Comparison of ENCODE assay signal across 1 cellular context in the genomic region with DNA sequence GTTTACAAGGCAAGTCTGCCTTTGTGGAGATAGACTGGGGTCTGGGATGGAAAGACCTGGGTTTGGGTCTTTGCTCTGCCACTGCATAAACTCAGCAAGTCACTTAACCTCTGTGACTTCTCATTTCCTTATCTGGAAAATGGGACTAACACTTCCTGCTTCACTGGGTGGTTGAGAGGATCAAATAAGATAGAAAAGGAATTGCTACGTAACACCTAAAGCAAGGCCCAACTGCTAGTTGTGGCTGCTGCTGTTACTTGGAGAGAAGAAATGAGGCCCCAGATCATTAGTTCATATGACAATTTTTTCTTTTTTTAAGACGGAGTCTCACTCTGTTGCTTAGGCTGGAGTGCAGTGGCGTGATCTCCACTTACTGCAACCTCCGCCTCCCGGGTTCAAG.
TF ChIP-seq lines count a peak whose summit lies in the region.

No MANE protein-coding gene starts in this region.

TF ChIP-seq in GM23338, 12 proteins besides CTCF, POLR2A, EP300 and RAD21:
- TF ChIP-seq EZH2phosphoT487 (IDR thresholded peaks at IDR 0.05; ENCODE audit: unreplicated experiment) = no peak
- TF ChIP-seq NANOG (IDR thresholded peaks at IDR 0.05; ENCODE audit: borderline replicate concordance) = no peak
- no peak for TF ChIP-seq STAT1 (IDR thresholded peaks at IDR 0.05; ENCODE audit: unreplicated experiment)
- TF ChIP-seq JUNB (IDR thresholded peaks at IDR 0.05; ENCODE audit: unreplicated experiment) = no peak
- TF ChIP-seq ZNF114 (CRISPR knock-in tag; IDR thresholded peaks at IDR 0.05) = no peak
- no peak for TF ChIP-seq EZH2 (IDR thresholded peaks at IDR 0.05; ENCODE audit: low read depth, unreplicated experiment)
- TF ChIP-seq, protein P1, sequence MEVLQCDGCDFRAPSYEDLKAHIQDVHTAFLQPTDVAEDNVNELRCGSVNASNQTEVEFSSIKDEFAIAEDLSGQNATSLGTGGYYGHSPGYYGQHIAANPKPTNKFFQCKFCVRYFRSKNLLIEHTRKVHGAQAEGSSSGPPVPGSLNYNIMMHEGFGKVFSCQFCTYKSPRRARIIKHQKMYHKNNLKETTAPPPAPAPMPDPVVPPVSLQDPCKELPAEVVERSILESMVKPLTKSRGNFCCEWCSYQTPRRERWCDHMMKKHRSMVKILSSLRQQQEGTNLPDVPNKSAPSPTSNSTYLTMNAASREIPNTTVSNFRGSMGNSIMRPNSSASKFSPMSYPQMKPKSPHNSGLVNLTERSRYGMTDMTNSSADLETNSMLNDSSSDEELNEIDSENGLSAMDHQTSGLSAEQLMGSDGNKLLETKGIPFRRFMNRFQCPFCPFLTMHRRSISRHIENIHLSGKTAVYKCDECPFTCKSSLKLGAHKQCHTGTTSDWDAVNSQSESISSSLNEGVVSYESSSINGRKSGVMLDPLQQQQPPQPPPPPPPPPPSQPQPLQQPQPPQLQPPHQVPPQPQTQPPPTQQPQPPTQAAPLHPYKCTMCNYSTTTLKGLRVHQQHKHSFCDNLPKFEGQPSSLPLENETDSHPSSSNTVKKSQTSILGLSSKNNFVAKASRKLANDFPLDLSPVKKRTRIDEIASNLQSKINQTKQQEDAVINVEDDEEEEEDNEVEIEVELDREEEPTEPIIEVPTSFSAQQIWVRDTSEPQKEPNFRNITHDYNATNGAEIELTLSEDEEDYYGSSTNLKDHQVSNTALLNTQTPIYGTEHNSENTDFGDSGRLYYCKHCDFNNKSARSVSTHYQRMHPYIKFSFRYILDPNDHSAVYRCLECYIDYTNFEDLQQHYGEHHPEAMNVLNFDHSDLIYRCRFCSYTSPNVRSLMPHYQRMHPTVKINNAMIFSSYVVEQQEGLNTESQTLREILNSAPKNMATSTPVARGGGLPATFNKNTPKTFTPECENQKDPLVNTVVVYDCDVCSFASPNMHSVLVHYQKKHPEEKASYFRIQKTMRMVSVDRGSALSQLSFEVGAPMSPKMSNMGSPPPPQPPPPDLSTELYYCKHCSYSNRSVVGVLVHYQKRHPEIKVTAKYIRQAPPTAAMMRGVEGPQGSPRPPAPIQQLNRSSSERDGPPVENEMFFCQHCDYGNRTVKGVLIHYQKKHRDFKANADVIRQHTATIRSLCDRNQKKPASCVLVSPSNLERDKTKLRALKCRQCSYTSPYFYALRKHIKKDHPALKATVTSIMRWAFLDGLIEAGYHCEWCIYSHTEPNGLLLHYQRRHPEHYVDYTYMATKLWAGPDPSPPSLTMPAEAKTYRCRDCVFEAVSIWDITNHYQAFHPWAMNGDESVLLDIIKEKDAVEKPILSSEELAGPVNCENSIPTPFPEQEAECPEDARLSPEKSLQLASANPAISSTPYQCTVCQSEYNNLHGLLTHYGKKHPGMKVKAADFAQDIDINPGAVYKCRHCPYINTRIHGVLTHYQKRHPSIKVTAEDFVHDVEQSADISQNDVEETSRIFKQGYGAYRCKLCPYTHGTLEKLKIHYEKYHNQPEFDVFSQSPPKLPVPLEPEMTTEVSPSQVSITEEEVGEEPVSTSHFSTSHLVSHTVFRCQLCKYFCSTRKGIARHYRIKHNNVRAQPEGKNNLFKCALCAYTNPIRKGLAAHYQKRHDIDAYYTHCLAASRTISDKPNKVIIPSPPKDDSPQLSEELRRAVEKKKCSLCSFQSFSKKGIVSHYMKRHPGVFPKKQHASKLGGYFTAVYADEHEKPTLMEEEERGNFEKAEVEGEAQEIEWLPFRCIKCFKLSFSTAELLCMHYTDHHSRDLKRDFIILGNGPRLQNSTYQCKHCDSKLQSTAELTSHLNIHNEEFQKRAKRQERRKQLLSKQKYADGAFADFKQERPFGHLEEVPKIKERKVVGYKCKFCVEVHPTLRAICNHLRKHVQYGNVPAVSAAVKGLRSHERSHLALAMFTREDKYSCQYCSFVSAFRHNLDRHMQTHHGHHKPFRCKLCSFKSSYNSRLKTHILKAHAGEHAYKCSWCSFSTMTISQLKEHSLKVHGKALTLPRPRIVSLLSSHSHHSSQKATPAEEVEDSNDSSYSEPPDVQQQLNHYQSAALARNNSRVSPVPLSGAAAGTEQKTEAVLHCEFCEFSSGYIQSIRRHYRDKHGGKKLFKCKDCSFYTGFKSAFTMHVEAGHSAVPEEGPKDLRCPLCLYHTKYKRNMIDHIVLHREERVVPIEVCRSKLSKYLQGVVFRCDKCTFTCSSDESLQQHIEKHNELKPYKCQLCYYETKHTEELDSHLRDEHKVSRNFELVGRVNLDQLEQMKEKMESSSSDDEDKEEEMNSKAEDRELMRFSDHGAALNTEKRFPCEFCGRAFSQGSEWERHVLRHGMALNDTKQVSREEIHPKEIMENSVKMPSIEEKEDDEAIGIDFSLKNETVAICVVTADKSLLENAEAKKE (CRISPR knock-in tag; IDR thresholded peaks at IDR 0.05) = no peak
- no peak for TF ChIP-seq ZNF331 (CRISPR knock-in tag; IDR thresholded peaks at IDR 0.05; ENCODE audit: low read depth)
- no peak for TF ChIP-seq POLR2AphosphoS5 (IDR thresholded peaks at IDR 0.05; ENCODE audit: low read depth)
- TF ChIP-seq REST (IDR thresholded peaks at IDR 0.05; ENCODE audit: unreplicated experiment) = no peak
- TF ChIP-seq, protein P2, sequence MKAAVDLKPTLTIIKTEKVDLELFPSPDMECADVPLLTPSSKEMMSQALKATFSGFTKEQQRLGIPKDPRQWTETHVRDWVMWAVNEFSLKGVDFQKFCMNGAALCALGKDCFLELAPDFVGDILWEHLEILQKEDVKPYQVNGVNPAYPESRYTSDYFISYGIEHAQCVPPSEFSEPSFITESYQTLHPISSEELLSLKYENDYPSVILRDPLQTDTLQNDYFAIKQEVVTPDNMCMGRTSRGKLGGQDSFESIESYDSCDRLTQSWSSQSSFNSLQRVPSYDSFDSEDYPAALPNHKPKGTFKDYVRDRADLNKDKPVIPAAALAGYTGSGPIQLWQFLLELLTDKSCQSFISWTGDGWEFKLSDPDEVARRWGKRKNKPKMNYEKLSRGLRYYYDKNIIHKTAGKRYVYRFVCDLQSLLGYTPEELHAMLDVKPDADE (IDR thresholded peaks at IDR 0.05) = no peak
- TF ChIP-seq CREB1 (CRISPR knock-in tag; IDR thresholded peaks at IDR 0.05; ENCODE audit: low read depth) = no peak
